In genomic region chr5:58938568-58939424, GRCh38 we compare ENCODE assay signal across 23 cellular contexts.
DNase-seq lines count a peak whose midpoint lies in the region; ATAC-seq, FAIRE-seq and TF ChIP-seq lines count a peak whose summit lies in the region.
"Had no signal": no experiment of that assay in that cellular context is flagged by ENCODE, and none has a peak within 500 bp of the region (broad histone marks: within the 10 kb centered on the region; RNA-seq: fewer than 3 reads in every experiment).

No MANE protein-coding gene starts in this region.

- H3K4me1 ChIP-seq in GM12878 (ENCODE audit: control insufficient read depth, insufficient read depth, low read length): no peaks in the 10 kb centered on the region

- POLR2A ChIA-PET in GM12878 (lab: Charles Lee): no interaction called here

- peaks cover 12% of the 10 kb centered on the region for H3K27me3 Mint-ChIP-seq in activated T-cell treated with anti-CD3 and anti-CD28 coated beads, Interleukin-2, amount 50 U/mL, for 72 hours (ENCODE audit: low read depth)
- peaks cover 1% of the 10 kb centered on the region for H3K27me3 Mint-ChIP-seq in activated T-cell treated with anti-CD3 and anti-CD28 coated beads, Interleukin-2, amount 50 U/mL, for 4 hours (ENCODE audit: low read depth)

- no peaks in the 10 kb centered on the region for H4K20me1 ChIP-seq in GM12878 (ENCODE audit: control insufficient read depth, insufficient read depth)

- peaks cover 0 to 3% of the 10 kb centered on the region in 2 donors for H3K36me3 Mint-ChIP-seq in activated T-cell treated with anti-CD3 and anti-CD28 coated beads, Interleukin-2, amount 50 U/mL, for 72 hours (ENCODE audit: insufficient read depth in 2 of 2)
- H3K36me3 Mint-ChIP-seq in activated T-cell treated with anti-CD3 and anti-CD28 coated beads, Interleukin-2, amount 50 U/mL, for 4 hours (ENCODE audit: insufficient read depth): no peaks in the 10 kb centered on the region
- H3K36me3 Mint-ChIP-seq: CD14-positive monocyte had no signal

- no peak overlapping the region for H3K4me2 ChIP-seq in GM12878 (ENCODE audit: control insufficient read depth, insufficient read depth)
- H3K4me2 ChIP-seq: PC-9 had no signal

- no peak for TF ChIP-seq EP300 in GM12878 (IDR thresholded peaks at IDR 0.05; ENCODE audit: borderline replicate concordance in 1 of 2, control insufficient read depth in 1 of 2, low read depth in 2 of 2, low read length in 2 of 2)

- WGBS in GM12878 (ENCODE audit: insufficient coverage, insufficient replicate concordance, low lambda C conversion rate, missing lambda C conversion rate): 33% methylated on average over 10 of the region's 10 CpGs

- no peak for TF ChIP-seq RAD21 in GM12878 (IDR thresholded peaks at IDR 0.05; ENCODE audit: insufficient read depth, low read depth, low read length)

- peak in 1 of 2 donors; percentile 10 for DNase-seq in activated T-cell treated with anti-CD3 and anti-CD28 coated beads, Interleukin-2, amount 50 U/mL, for 72 hours
- no peak for DNase-seq in activated T-cell treated with anti-CD3 and anti-CD28 coated beads, Interleukin-2, amount 50 U/mL, for 4 hours
- DNase-seq in NCI-H69 (lab: John Stamatoyannopoulos, UW) (peak; percentile 46), GM12878 (ENCODE audit: low read depth, low spot score) (no peak), iPS-NIHi7 (ENCODE audit: extremely low spot score) (no peak), glomerular visceral epithelial cell (ENCODE audit: extremely low spot score) (no peak), globus pallidus (ENCODE audit: low spot score) (no peak)
- DNase-seq: DMS53, GF-D8, GM23248, HCEC 1CT, IMR-90, MV-4-11, NCI-H1105 treated with DMSO at 0.1 percent for 48 hours, NCI-H1694, NCI-H2081, NCI-H2171, NCI-H345, PC-9, RPMI8226, SHP77 had no signal

- H3K9me3 Mint-ChIP-seq in activated T-cell treated with anti-CD3 and anti-CD28 coated beads, Interleukin-2, amount 50 U/mL, for 72 hours: peaks cover 0 to 1% of the 10 kb centered on the region in 2 donors
- no peaks in the 10 kb centered on the region for H3K9me3 Mint-ChIP-seq in activated T-cell treated with anti-CD3 and anti-CD28 coated beads, Interleukin-2, amount 50 U/mL, for 4 hours

- H3K4me3 Mint-ChIP-seq in activated T-cell treated with anti-CD3 and anti-CD28 coated beads, Interleukin-2, amount 50 U/mL, for 72 hours: peak overlapping the region in 1 of 2 donors; percentile 7
- no peak overlapping the region for H3K4me3 Mint-ChIP-seq in activated T-cell treated with anti-CD3 and anti-CD28 coated beads, Interleukin-2, amount 50 U/mL, for 4 hours
- H3K4me3 Mint-ChIP-seq: B cell, CD14-positive monocyte had no signal

- no TSS peak for BruUV-seq in GM12878 (replicated peaks; lab: Mats Ljungman, UMichigan)

- peaks cover 19% of the 10 kb centered on the region for H3K4me1 Mint-ChIP-seq in activated T-cell treated with anti-CD3 and anti-CD28 coated beads, Interleukin-2, amount 50 U/mL, for 72 hours (ENCODE audit: low read depth)
- H3K4me1 Mint-ChIP-seq in activated T-cell treated with anti-CD3 and anti-CD28 coated beads, Interleukin-2, amount 50 U/mL, for 4 hours (ENCODE audit: low read depth): peaks cover 15% of the 10 kb centered on the region
- H3K4me1 Mint-ChIP-seq: B cell, CD14-positive monocyte had no signal

- intact Hi-C loops in GM12878 (cut with micrococcal nuclease; ENCODE audit: unreplicated experiment): no loop called here

- ATAC-seq in activated T-cell treated with anti-CD3 and anti-CD28 coated beads, Interleukin-2, amount 50 U/mL, for 72 hours (replicated peaks in 1 of 2): peak; percentile 40 to 91
- ATAC-seq in activated T-cell treated with anti-CD3 and anti-CD28 coated beads, Interleukin-2, amount 50 U/mL, for 4 hours: no peak
- peak; percentile 69 for ATAC-seq in GM12878

- no peak overlapping the region for H3K27ac Mint-ChIP-seq in activated T-cell treated with anti-CD3 and anti-CD28 coated beads, Interleukin-2, amount 50 U/mL, for 72 hours
- H3K27ac Mint-ChIP-seq: B cell, CD14-positive monocyte had no signal

- CTCF ChIA-PET in GM12878 (lab: Yijun Ruan, JAX): no interaction called here

- in situ Hi-C loops in GM12878 (cut with MboI): no loop called here

- H3K27ac ChIP-seq in GM12878 (ENCODE audit: control insufficient read depth, insufficient read depth): no peak overlapping the region
- H3K27ac ChIP-seq: GM23248, PC-9 had no signal

- H3K36me3 ChIP-seq in GM12878 (ENCODE audit: control insufficient read depth in 2 of 2, insufficient read depth in 2 of 2, low read length in 1 of 2): no peaks in the 10 kb centered on the region

- no peak overlapping the region for H3K9ac ChIP-seq in GM12878 (ENCODE audit: control insufficient read depth, insufficient read depth, low read length)
- H3K9ac ChIP-seq: GM23248 had no signal

- no peak overlapping the region for H3K4me3 ChIP-seq in GM12878
- H3K4me3 ChIP-seq: GM23248, PC-9 had no signal

- H3K9me3 ChIP-seq in GM12878 (replicated peaks; ENCODE audit: control insufficient read depth, insufficient read depth, low read length): no peaks in the 10 kb centered on the region

- RAD21 ChIA-PET in GM12878 (lab: Charles Lee; ENCODE audit: unreplicated experiment): interaction anchor here (1.2 kb wide), 1 partner anchor 57 kb away, joined by 3 read pairs; no protein-coding TSS in a partner anchor

- FAIRE-seq in GM12878 (lab: Jason Lieb, UNC): no peak

- H3K79me2 ChIP-seq in GM12878 (ENCODE audit: control insufficient read depth, insufficient read depth, low read length): no peaks in the 10 kb centered on the region

- TF ChIP-seq POLR2A in GM12878 (IDR thresholded peaks at IDR 0.05; ENCODE audit: low read depth, low read length): no peak

- SMC1A ChIA-PET in GM12878 (lab: Charles Lee; ENCODE audit: uncharacterized antibody, unreplicated experiment): interaction anchor here (1.0 to 1.3 kb wide), 2 partner anchors 28 to 47 kb away, joined by 3 to 4 read pairs; no protein-coding TSS in a partner anchor

- TF ChIP-seq CTCF in GM12878 (IDR thresholded peaks at IDR 0.05 in 2 of 3, conservative IDR thresholded peaks at IDR 0.05 in 1 of 3; ENCODE audit: control insufficient read depth in 2 of 3, extremely low read depth in 1 of 3, insufficient read depth in 1 of 3, low read depth in 3 of 3, low read length in 3 of 3): no peak

- H2AFZ ChIP-seq in GM12878 (ENCODE audit: control insufficient read depth, low read depth, low read length): no peak overlapping the region
- H2AFZ ChIP-seq: GM23248, PC-9 had no signal

- H3K27me3 ChIP-seq in GM12878 (replicated peaks in 1 of 2; ENCODE audit: control insufficient read depth in 2 of 2, insufficient read depth in 2 of 2, low read length in 1 of 2): no peaks in the 10 kb centered on the region

TF ChIP-seq in GM12878, 131 proteins besides CTCF, POLR2A, EP300 and RAD21:
- TF ChIP-seq IKZF1 (conservative IDR thresholded peaks at IDR 0.05) (peak; percentile 44), PML (IDR thresholded peaks at IDR 0.05; ENCODE audit: low read length) (no peak), PKNOX1 (IDR thresholded peaks at IDR 0.05) (no peak), TCF12 (IDR thresholded peaks at IDR 0.05; ENCODE audit: low read depth, low read length) (no peak), ZBTB40 (IDR thresholded peaks at IDR 0.05; ENCODE audit: borderline replicate concordance) (peak; percentile 75), FOS (IDR thresholded peaks at IDR 0.05; ENCODE audit: borderline replicate concordance, extremely low read depth, insufficient read length) (no peak), EGR1 (IDR thresholded peaks at IDR 0.05; ENCODE audit: borderline replicate concordance in 1 of 2, low read depth in 2 of 2, low read length in 2 of 2) (no peak)
TF ChIP-seq in GM12878: peak in this region for 2.

Comparison
In these comparisons a context has a peak if more than half of its experiments do, and no peak if none do; other contexts are left out.
1. ATAC-seq: peak in activated T-cell treated with anti-CD3 and anti-CD28 coated beads, Interleukin-2, amount 50 U/mL, for 72 hours (2 of 2) and GM12878 (single experiment); none in activated T-cell treated with anti-CD3 and anti-CD28 coated beads, Interleukin-2, amount 50 U/mL, for 4 hours (0 of 2).